In genomic region chr7:155298834-155299538, GRCh38 we compare ENCODE assay signal across 8 cellular contexts. TPM values are rescaled to one million over a fixed set of nuclear protein-coding genes. Genes with fewer than 3 reads are reported as not detected.
DNase-seq lines count a peak whose midpoint lies in the region; ATAC-seq, FAIRE-seq and TF ChIP-seq lines count a peak whose summit lies in the region.

No MANE protein-coding gene starts in this region.

- H3K4me1 ChIP-seq in keratinocyte (ENCODE audit: control insufficient read depth, extremely low read depth, insufficient read depth, low read length): peaks cover 27% of the 10 kb centered on the region

- no peaks in the 10 kb centered on the region for H3K9me3 ChIP-seq in keratinocyte (ENCODE audit: control insufficient read depth, low read depth, low read length)

- peaks cover 43% of the 10 kb centered on the region for H3K79me2 ChIP-seq in keratinocyte (ENCODE audit: control insufficient read depth, insufficient read depth, low read length)

- no peak for TF ChIP-seq CTCF in AG10803 (conservative IDR thresholded peaks at IDR 0.05; ENCODE audit: low read length)
- no peak for TF ChIP-seq CTCF in keratinocyte (optimal IDR thresholded peaks at IDR 0.05 in 1 of 3, IDR thresholded peaks at IDR 0.05 in 1 of 3, conservative IDR thresholded peaks at IDR 0.05 in 1 of 3; ENCODE audit: extremely low read depth in 1 of 3, insufficient read depth in 2 of 3, low read length in 3 of 3)

- H3K27me3 ChIP-seq in keratinocyte (ENCODE audit: control insufficient read depth, extremely low read depth, insufficient read depth, low read length): no peaks in the 10 kb centered on the region

- H4K20me1 ChIP-seq in keratinocyte (ENCODE audit: control insufficient read depth, extremely low read depth, insufficient read depth, low read length): peaks cover 23% of the 10 kb centered on the region

- H2AFZ ChIP-seq in keratinocyte (ENCODE audit: control insufficient read depth, low read length): no peak overlapping the region

- peak; percentile 73 for ATAC-seq in GM19043 (IDR thresholded peaks at IDR 0.05; ENCODE audit: low read depth, unreplicated experiment)
- ATAC-seq in HG03354 (IDR thresholded peaks at IDR 0.05; ENCODE audit: poor library complexity, severe bottlenecking, unreplicated experiment): peak; percentile 71

- peak; percentile 90 for DNase-seq in AG10803 (ENCODE audit: low read depth)
- DNase-seq in NCI-H446 treated with DMSO at 0.1 percent for 48 hours (lab: John Stamatoyannopoulos, UW): peak; percentile 93
- DNase-seq in activated CD4-positive, CD25-positive, alpha-beta regulatory T cell treated with anti-CD3 and anti-CD28 coated beads, Interleukin-2, amount 50 U/mL, for 72 hours: peak; percentile 91
- peak; percentile 96 for DNase-seq in cerebellum (ENCODE audit: low spot score)
- no peak for DNase-seq in keratinocyte (ENCODE audit: low read depth, low spot score)
- peak; percentile 86 to 97 (median 95) for DNase-seq in stimulated activated CD4-positive, alpha-beta T cell treated with anti-CD3 and anti-CD28 coated beads, Interleukin-12 subunit alpha, Interleukin-12 subunit beta, amount 100 ng/mL, for 48 hours (ENCODE audit: low read depth in 2 of 3, low spot score in 1 of 3)

- FAIRE-seq in keratinocyte (lab: Jason Lieb, UNC): peak; percentile 26

- peak overlapping the region; percentile 95 for H3K4me2 ChIP-seq in keratinocyte (ENCODE audit: control insufficient read depth, extremely low read depth, insufficient read depth, low read depth, low read length)

- peaks cover 3% of the 10 kb centered on the region for H3K9me1 ChIP-seq in keratinocyte (ENCODE audit: control insufficient read depth, extremely low read depth, insufficient read depth, low read length)

- H3K4me3 ChIP-seq in AG10803 (ENCODE audit: low read length): peak overlapping the region; percentile 74
- H3K4me3 ChIP-seq in keratinocyte (ENCODE audit: control insufficient read depth in 2 of 3, extremely low read depth in 1 of 3, insufficient read depth in 2 of 3, low read depth in 1 of 3, low read length in 3 of 3): peak overlapping the region; percentile 49 to 99 (median 91)

- peaks cover 14 to 17% of the 10 kb centered on the region in 2 experiments for H3K36me3 ChIP-seq in keratinocyte (ENCODE audit: control insufficient read depth in 2 of 2, extremely low read depth in 1 of 2, insufficient read depth in 2 of 2, low read length in 2 of 2)

- dilution Hi-C loops in keratinocyte (cut with MboI; ENCODE audit: extremely low pct_ligation_motif_present, low sequenced_read_pairs): no loop called here

- H3K9ac ChIP-seq in keratinocyte (ENCODE audit: control insufficient read depth, extremely low read depth, insufficient read depth, low read length): peak overlapping the region; percentile 84

- H3K27ac ChIP-seq in keratinocyte (ENCODE audit: control insufficient read depth, insufficient read depth, low read length): peak overlapping the region; percentile 67

RNA-seq across cellular contexts. Expression of gene INSIG1, which starts 1.3 kb away (rescaled TPM):
- 42.6 TPM for total RNA-seq in cerebellum
- polyA plus RNA-seq in keratinocyte: 62.2 to 115 TPM (median 104 TPM) in 3 replicates
- 45.2 TPM for polyA plus RNA-seq in keratinocyte (2011; ENCODE audit: low read depth)
- polyA plus RNA-seq in keratinocyte (2011; cell fraction: cytosol; rRNA removed): 56.1 and 81.7 TPM in 2 replicates
- 98.9 and 108 TPM in 2 replicates for polyA plus RNA-seq in keratinocyte (2011; cell fraction: nucleus; rRNA removed)
- polyA plus RNA-seq in keratinocyte (2012; ENCODE audit: low replicate concordance): 40.6 and 90.7 TPM in 2 replicates
- polyA minus RNA-seq in keratinocyte: 68.5 to 127 TPM (median 102 TPM) in 3 replicates
- 89.0 TPM for polyA minus RNA-seq in keratinocyte (2011; cell fraction: cytosol; rRNA and poly(A)+ RNA removed)
- 118 and 127 TPM in 2 replicates for polyA minus RNA-seq in keratinocyte (2011; cell fraction: nucleus; rRNA and poly(A)+ RNA removed)
